Comparison of ENCODE assay signal across 8 cellular contexts in genomic region chr6:3848380-3848779, GRCh38. TPM values are rescaled to one million over a fixed set of nuclear protein-coding genes. Genes with fewer than 3 reads are reported as not detected.
DNase-seq lines count a peak whose midpoint lies in the region; ATAC-seq, FAIRE-seq and TF ChIP-seq lines count a peak whose summit lies in the region.

No MANE protein-coding gene starts in this region.

- H3K27ac ChIP-seq in H9 (ENCODE audit: insufficient read length, low read depth, low read length), result no peak overlapping the region
- H3K27ac ChIP-seq in small intestine (ENCODE audit: low read depth in 1 of 2, low read length in 1 of 2), result peak overlapping the region; percentile 45 to 82

- no peaks in the 10 kb centered on the region for H4K20me1 ChIP-seq in H9 (ENCODE audit: control insufficient read depth, insufficient read depth, insufficient read length)

- H3K36me3 Mint-ChIP-seq in H9 (ENCODE audit: insufficient read depth in 1 of 3, low read depth in 3 of 3), result peaks cover 2 to 14% (median 6%) of the 10 kb centered on the region in 3 experiments; a peak in 2 of 7 replicates
- peaks cover 16% of the 10 kb centered on the region for H3K36me3 Mint-ChIP-seq in activated CD4-positive, alpha-beta memory T cell treated with anti-CD3 and anti-CD28 coated beads for 36 hours

- H3K56ac ChIP-seq in H9 (ENCODE audit: insufficient read length, low read depth, low read length), result no peak overlapping the region

- DNase-seq in H9 (no peak), left ventricle myocardium superior (no peak), small intestine (no peak), KG1 (lab: John Stamatoyannopoulos, UW) (no peak), COLO668 (lab: John Stamatoyannopoulos, UW; ENCODE audit: unreplicated experiment) (no peak)
- DNase-seq in activated CD4-positive, alpha-beta memory T cell treated with anti-CD3 and anti-CD28 coated beads for 36 hours, result no peak
- no peak for DNase-seq in stimulated activated CD4-positive, alpha-beta T cell treated with anti-CD3 and anti-CD28 coated beads, Interleukin-4, amount 100 ng/mL, for 4 hours

- no peaks in the 10 kb centered on the region for H3K9me3 ChIP-seq in H9 (ENCODE audit: control insufficient read depth, low read depth, low read length)
- H3K9me3 ChIP-seq in small intestine (ENCODE audit: control insufficient read depth, low read depth), result no peaks in the 10 kb centered on the region

- peaks cover 6% of the 10 kb centered on the region for H3K27me3 Mint-ChIP-seq in H9 (ENCODE audit: low read depth)
- no peaks in the 10 kb centered on the region for H3K27me3 Mint-ChIP-seq in activated CD4-positive, alpha-beta memory T cell treated with anti-CD3 and anti-CD28 coated beads for 36 hours

- H3K4me3 ChIP-seq in small intestine (ENCODE audit: low read depth in 1 of 2, low read length in 2 of 2), result no peak overlapping the region

- no peaks in the 10 kb centered on the region for H3K27me3 ChIP-seq in H9 (ENCODE audit: insufficient read depth, low read length)
- no peaks in the 10 kb centered on the region for H3K27me3 ChIP-seq in small intestine (ENCODE audit: control insufficient read depth in 2 of 2, insufficient read depth in 2 of 2, low read length in 2 of 2)

- ATAC-seq in left ventricle myocardium superior (peak; percentile 2), HG03432 (IDR thresholded peaks at IDR 0.05; ENCODE audit: unreplicated experiment) (no peak)

- peaks cover 4% of the 10 kb centered on the region for H3K23me2 ChIP-seq in H9 (ENCODE audit: insufficient read length, low read depth, low read length, poor library complexity, severe bottlenecking)

- WGBS in H9 (ENCODE audit: extremely low coverage, insufficient read length, low lambda C conversion rate), result no CpG with 5 or more reads among the region's 9 CpGs
- 90 to 98% (median 94%) methylated on average over 9 of the region's 9 CpGs for WGBS in small intestine, 3 donors

- no peak overlapping the region for H3K23ac ChIP-seq in H9 (ENCODE audit: insufficient read length, low read depth, low read length)

- H3K27ac Mint-ChIP-seq in H9, result no peak overlapping the region
- H3K27ac Mint-ChIP-seq in activated CD4-positive, alpha-beta memory T cell treated with anti-CD3 and anti-CD28 coated beads for 36 hours, result peak overlapping the region; percentile 88

- no peak overlapping the region for H3K9ac ChIP-seq in H9 (ENCODE audit: extremely low read depth, insufficient read length, low read length)

- peak overlapping the region; percentile 60 for H3K4me2 ChIP-seq in H9 (ENCODE audit: insufficient read depth, insufficient read length, low read length)

- no peak overlapping the region for H2BK120ac ChIP-seq in H9 (ENCODE audit: low read depth, low read length, poor library complexity, severe bottlenecking)

- no peak overlapping the region for H4K5ac ChIP-seq in H9 (ENCODE audit: insufficient read length, low read depth, low read length)

- POLR2A ChIA-PET in activated CD4-positive, alpha-beta memory T cell treated with anti-CD3 and anti-CD28 coated beads for 36 hours (lab: Charles Lee), result interaction anchor here (1.0 to 6.5 kb wide), 6 partner anchors 20 to 998 kb away, joined by 3 to 64 read pairs (median 3); no protein-coding TSS in a partner anchor

- no peak overlapping the region for H2BK15ac ChIP-seq in H9 (ENCODE audit: low read depth, low read length)

- H3T11ph ChIP-seq in H9 (ENCODE audit: low read length), result no peak overlapping the region

- no peak overlapping the region for H2AK5ac ChIP-seq in H9 (ENCODE audit: insufficient read length, low read length)

- TF ChIP-seq CTCF in H9 (conservative IDR thresholded peaks at IDR 0.05), result no peak

- CTCF ChIA-PET in activated CD4-positive, alpha-beta memory T cell treated with anti-CD3 and anti-CD28 coated beads for 36 hours (lab: Charles Lee), result interaction anchor here (0.6 to 4.9 kb wide), 33 partner anchors 8 to 1429 kb away, joined by 3 to 75 read pairs (median 4); a partner anchor contains a TSS

- H3K36me3 ChIP-seq in small intestine (ENCODE audit: control insufficient read depth in 2 of 2, insufficient read depth in 2 of 2, low read length in 2 of 2), result no peaks in the 10 kb centered on the region

- H2BK5ac ChIP-seq in H9 (ENCODE audit: insufficient read length, low read length), result no peak overlapping the region

- no peak overlapping the region for H3K14ac ChIP-seq in H9 (ENCODE audit: insufficient read depth, low read length)

- no peak for FAIRE-seq in small intestine (lab: Jason Lieb, UNC)

- H3K4me1 Mint-ChIP-seq in H9, result peaks cover 7 to 9% of the 10 kb centered on the region in 2 experiments
- H3K4me1 Mint-ChIP-seq in activated CD4-positive, alpha-beta memory T cell treated with anti-CD3 and anti-CD28 coated beads for 36 hours (ENCODE audit: low read depth), result peaks cover 40% of the 10 kb centered on the region

- no peak overlapping the region for H2BK12ac ChIP-seq in H9 (ENCODE audit: insufficient read length, low read depth, low read length)

- no peak overlapping the region for H3K18ac ChIP-seq in H9 (ENCODE audit: insufficient read length, low read depth, low read length)

- no peak overlapping the region for H4K91ac ChIP-seq in H9 (ENCODE audit: insufficient read length, low read depth, low read length)

- no peak overlapping the region for H2BK20ac ChIP-seq in H9 (ENCODE audit: low read depth, low read length, poor library complexity, severe bottlenecking)

- no peaks in the 10 kb centered on the region for H3K79me2 ChIP-seq in H9 (ENCODE audit: insufficient read depth, low read length)

- peak overlapping the region; percentile 70 for H2AFZ ChIP-seq in H9 (ENCODE audit: low read length)

- H3K4me3 Mint-ChIP-seq in H9, result peak overlapping the region; percentile 76 to 78
- peak overlapping the region; percentile 71 for H3K4me3 Mint-ChIP-seq in activated CD4-positive, alpha-beta memory T cell treated with anti-CD3 and anti-CD28 coated beads for 36 hours

- no peak overlapping the region for H3K4ac ChIP-seq in H9 (ENCODE audit: low read depth, low read length)

- H4K8ac ChIP-seq in H9 (replicated peaks; ENCODE audit: insufficient read length, low read depth, low read length), result no peak overlapping the region

- H3K79me1 ChIP-seq in H9 (ENCODE audit: insufficient read depth, low read depth, low read length, poor library complexity, severe bottlenecking), result no peaks in the 10 kb centered on the region

- 0 out of 2 replicates have a peak, but pooled peaks cover 3% of the 10 kb centered on the region for H3K4me1 ChIP-seq in H9 (ENCODE audit: insufficient read depth, low read length)
- no peaks in the 10 kb centered on the region for H3K4me1 ChIP-seq in small intestine (ENCODE audit: control insufficient read depth in 2 of 2, insufficient read depth in 1 of 2, low read depth in 1 of 2, low read length in 1 of 2)

- intact Hi-C loops in activated CD4-positive, alpha-beta memory T cell treated with anti-CD3 and anti-CD28 coated beads for 36 hours (cut with micrococcal nuclease), result loop anchor here (2.0 to 5.0 kb wide), 4 partner anchors 100 to 781 kb away; partner anchors contain the start of genes ECI2 and RIPK1
- intact Hi-C loops in left ventricle myocardium superior (cut with micrococcal nuclease), result no loop called here

- no peaks in the 10 kb centered on the region for H3K9me3 Mint-ChIP-seq in H9
- peaks cover 2% of the 10 kb centered on the region for H3K9me3 Mint-ChIP-seq in activated CD4-positive, alpha-beta memory T cell treated with anti-CD3 and anti-CD28 coated beads for 36 hours

RNA-seq across cellular contexts. Expression of gene FAM50B, which starts 0.8 kb away (rescaled TPM):
- total RNA-seq in H9 (2021) (3.3 and 3.8 TPM in 2 replicates), left ventricle myocardium superior (28.2 TPM)
- 10 to 100 TPM; 16.9 to 18.8 TPM for total RNA-seq in activated CD4-positive, alpha-beta memory T cell treated with anti-CD3 and anti-CD28 coated beads for 36 hours
- 10 to 100 TPM; 10.3 to 13.0 (median 11.9) TPM for polyA plus RNA-seq in small intestine
